In the genomic region with DNA sequence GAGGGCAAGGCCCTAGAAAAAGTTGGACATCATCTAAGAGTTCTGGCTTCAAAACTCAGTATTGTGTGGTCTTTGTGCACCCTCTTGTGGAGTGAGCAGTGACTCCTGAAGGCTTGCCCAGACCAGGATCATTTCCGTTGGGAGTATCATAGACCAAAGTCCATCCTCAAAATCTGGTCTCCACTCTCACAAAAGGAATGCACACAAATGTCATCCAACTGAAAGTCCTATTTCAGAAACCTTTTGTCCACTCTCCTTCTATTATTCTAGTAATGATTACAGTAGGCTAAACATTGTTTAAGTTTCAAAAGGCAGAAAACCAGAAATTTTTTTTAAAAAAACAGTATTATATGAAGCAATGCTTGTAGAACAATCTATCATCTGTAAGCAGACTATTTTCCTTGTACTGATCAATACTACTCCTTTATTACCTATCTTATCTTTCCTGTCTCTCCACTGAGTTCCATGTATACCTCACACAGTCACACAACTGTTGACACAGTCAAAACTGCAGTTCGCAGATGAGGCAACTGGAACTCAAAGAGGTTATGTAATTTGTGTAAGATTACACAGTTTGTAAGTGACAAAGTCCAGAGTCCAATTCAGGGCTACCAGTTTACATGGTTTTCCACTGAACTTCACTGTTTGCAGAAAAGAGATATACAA, we compare ENCODE assay signal across 9 cellular contexts. TPM values are rescaled to one million over a fixed set of nuclear protein-coding genes. Genes with fewer than 3 reads are reported as not detected.
DNase-seq lines count a peak whose midpoint lies in the region; ATAC-seq, FAIRE-seq and TF ChIP-seq lines count a peak whose summit lies in the region.
"Had no signal": no experiment of that assay in that cellular context is flagged by ENCODE, and none has a peak within 500 bp of the region (broad histone marks: within the 10 kb centered on the region; RNA-seq: fewer than 3 reads in every experiment).

No MANE protein-coding gene starts in this region.

- H4K91ac ChIP-seq in H1 (replicated peaks; ENCODE audit: insufficient read length, low read length) = no peak overlapping the region

- no peak overlapping the region for H2AK5ac ChIP-seq in H1 (ENCODE audit: low read depth, low read length)

- CTCF ChIA-PET in A549 (lab: Yijun Ruan, JAX) = interaction anchor here (0.7 to 5.2 kb wide), 28 partner anchors 9 to 587 kb away, joined by 3 to 46 read pairs (median 5); no protein-coding TSS in a partner anchor
- CTCF ChIA-PET in H1 (lab: Charles Lee; ENCODE audit: partially characterized antibody) = interaction anchor here (0.6 to 4.0 kb wide), 42 partner anchors 13 to 733 kb away, joined by 3 to 44 read pairs (median 4); no protein-coding TSS in a partner anchor

- POLR2A ChIA-PET in A549 (lab: Yijun Ruan, JAX) (no interaction called here), H1 (lab: Charles Lee; ENCODE audit: partially characterized antibody) (interaction anchor here (0.8 kb wide), 1 partner anchor 265 kb away, joined by 3 read pairs; no protein-coding TSS in a partner anchor)

- H2BK15ac ChIP-seq in H1 (ENCODE audit: low read length) = no peak overlapping the region

- H3K9ac ChIP-seq in H1 (replicated peaks in 1 of 4; ENCODE audit: extremely low read depth in 1 of 4, low read depth in 3 of 4, low read length in 3 of 4) = no peak overlapping the region

- H3K27ac ChIP-seq in A549 = 0 out of 6 replicates have a peak overlapping the region, but pooled peaks of 1 of the 2 experiments have one; percentile 11
- no peak overlapping the region for H3K27ac ChIP-seq in H1 (ENCODE audit: low read depth, low read length)

- no peak overlapping the region for H3K18ac ChIP-seq in H1 (ENCODE audit: extremely low read depth, low read length)

- no peak overlapping the region for H2AFZ ChIP-seq in H1 (ENCODE audit: low read length)

- no peaks in the 10 kb centered on the region for H3K23me2 ChIP-seq in H1 (ENCODE audit: low read depth, low read length)

- H3K4me1 ChIP-seq in A549 (peaks cover 16% of the 10 kb centered on the region; the same call in 2 of the 3 replicates), H1 (replicated peaks in 1 of 4; ENCODE audit: control insufficient read depth in 3 of 4, insufficient read depth in 4 of 4, low read length in 3 of 4) (no peaks in the 10 kb centered on the region; a peak in 1 of 7 replicates)

- TF ChIP-seq POLR2A in A549 (IDR thresholded peaks at IDR 0.05; ENCODE audit: low read length) = no peak
- no peak for TF ChIP-seq POLR2A in H1 (IDR thresholded peaks at IDR 0.05; ENCODE audit: control extremely low read depth in 1 of 2, low read depth in 2 of 2, low read length in 2 of 2)

- WGBS in A549 (ENCODE audit: missing lambda C conversion rate) = 5% methylated on average over 2 of the region's 2 CpGs
- 73% methylated on average over 2 of the region's 2 CpGs; no CpG with 5 or more reads in 1 of the 2 experiments for WGBS in H1 (ENCODE audit: extremely low coverage in 1 of 2, insufficient coverage in 1 of 2, insufficient read length in 1 of 2, insufficient replicate concordance in 2 of 2, low coverage in 1 of 2, low lambda C conversion rate in 2 of 2, missing lambda C conversion rate in 1 of 2), 2 experiments

- H3K14ac ChIP-seq in H1 (ENCODE audit: insufficient read length) = no peak overlapping the region

- no peaks in the 10 kb centered on the region for H4K20me1 ChIP-seq in H1 (replicated peaks in 1 of 2; ENCODE audit: control insufficient read depth in 1 of 2, insufficient read depth in 2 of 2, low read length in 2 of 2)

- H3K4me3 ChIP-seq in A549 (peak overlapping the region; percentile 8; the same call in 1 of the 3 replicates), H1 (ENCODE audit: extremely low read depth in 1 of 4, insufficient read depth in 2 of 4, low read depth in 3 of 4, low read length in 4 of 4) (no peak overlapping the region)

- H3K4me2 ChIP-seq in A549 (peak overlapping the region; percentile 58), H1 (ENCODE audit: insufficient read depth in 1 of 2, low read depth in 2 of 2, low read length in 2 of 2) (no peak overlapping the region)

- FAIRE-seq in A549 (lab: Jason Lieb, UNC) (no peak), H1 (lab: Jason Lieb, UNC) (peak; percentile 88)
- FAIRE-seq: colon had no signal

- no peak overlapping the region for H2BK20ac ChIP-seq in H1 (ENCODE audit: low read length)

- H4K8ac ChIP-seq in H1 (ENCODE audit: extremely low read depth, insufficient read depth, low read length) = no peak overlapping the region

- no peak overlapping the region for H2BK12ac ChIP-seq in H1 (ENCODE audit: low read depth, low read length)

- DNase-seq in A549 (ENCODE audit: low read depth in 1 of 2, low spot score in 1 of 2) = peak; percentile 40 to 78
- peak; percentile 24 for DNase-seq in GM20000 (ENCODE audit: low spot score)
- DNase-seq in NCI-H524 treated with DMSO at 0.1 percent for 48 hours (lab: John Stamatoyannopoulos, UW) = peak; percentile 35
- peak in 1 of 2 experiments; percentile 23 for DNase-seq in H1 (ENCODE audit: low read depth in 1 of 2, low spot score in 2 of 2)
- peak; percentile 84 for DNase-seq in myocyte (ENCODE audit: low read depth)

- H3K23ac ChIP-seq in H1 (ENCODE audit: insufficient read length) = no peak overlapping the region

- no peak overlapping the region for H3K56ac ChIP-seq in H1 (replicated peaks; ENCODE audit: insufficient read length, low read depth, low read length)

- H4K5ac ChIP-seq in H1 (ENCODE audit: insufficient read length, low read depth, low read length) = no peak overlapping the region

- H3K4ac ChIP-seq in H1 (replicated peaks; ENCODE audit: insufficient read length, low read depth, low read length) = no peak overlapping the region

- no peaks in the 10 kb centered on the region for H3K79me1 ChIP-seq in H1 (ENCODE audit: low read depth, low read length)

- no peak for TF ChIP-seq EP300 in A549 (IDR thresholded peaks at IDR 0.05)
- TF ChIP-seq EP300 in H1 (IDR thresholded peaks at IDR 0.05; ENCODE audit: borderline replicate concordance in 1 of 2, low read depth in 2 of 2, low read length in 2 of 2) = no peak

- TF ChIP-seq RAD21 in A549 (conservative IDR thresholded peaks at IDR 0.05 in 1 of 2, IDR thresholded peaks at IDR 0.05 in 1 of 2) = peak; percentile 78 to 92
- peak; percentile 95 to 96 for TF ChIP-seq RAD21 in H1 (IDR thresholded peaks at IDR 0.05 in 1 of 2, conservative IDR thresholded peaks at IDR 0.05 in 1 of 2; ENCODE audit: low read depth in 2 of 2, low read length in 2 of 2)

- ATAC-seq in A549 (peak; percentile 97), HG03469 (IDR thresholded peaks at IDR 0.05; ENCODE audit: unreplicated experiment) (no peak), GM21423 (IDR thresholded peaks at IDR 0.05; ENCODE audit: unreplicated experiment) (no peak), GM21447 (IDR thresholded peaks at IDR 0.05; ENCODE audit: unreplicated experiment) (no peak)

- no peaks in the 10 kb centered on the region for H3K79me2 ChIP-seq in H1 (ENCODE audit: control insufficient read depth in 1 of 2, insufficient read depth in 2 of 2, low read length in 2 of 2)

- H2BK120ac ChIP-seq in H1 (replicated peaks; ENCODE audit: low read depth, low read length) = no peak overlapping the region

- H2BK5ac ChIP-seq in H1 (ENCODE audit: low read depth, low read length) = no peak overlapping the region

- no peaks in the 10 kb centered on the region for H3K9me3 ChIP-seq in A549
- H3K9me3 ChIP-seq in H1 (ENCODE audit: insufficient read depth in 2 of 2, low read depth in 1 of 2, low read length in 1 of 2) = no peaks in the 10 kb centered on the region

- H3K36me3 ChIP-seq in H1 (ENCODE audit: control insufficient read depth in 2 of 4, insufficient read depth in 4 of 4, low read length in 3 of 4) = no peaks in the 10 kb centered on the region; a peak in 2 of 8 replicates

- TF ChIP-seq CTCF in A549 (IDR thresholded peaks at IDR 0.05) (peak; percentile 83), GM20000 (IDR thresholded peaks at IDR 0.05; ENCODE audit: extremely low read depth, missing control alignments) (no peak), H1 (IDR thresholded peaks at IDR 0.05; ENCODE audit: control extremely low read depth in 1 of 3, insufficient read depth in 1 of 3, low read depth in 1 of 3, low read length in 3 of 3) (peak; percentile 46 to 79 (median 76))

- no peaks in the 10 kb centered on the region for H3K27me3 ChIP-seq in H1 (replicated peaks in 1 of 4; ENCODE audit: control insufficient read depth in 3 of 4, extremely low read depth in 1 of 4, insufficient read depth in 3 of 4, low read length in 3 of 4)

TF ChIP-seq in A549, 52 proteins besides CTCF, POLR2A, EP300 and RAD21 (continues in another document):
- TF ChIP-seq CEBPB (IDR thresholded peaks at IDR 0.05) (peak in 1 of 2 experiments; percentile 44; a peak in 2 of 4 replicates), ZFP36 (IDR thresholded peaks at IDR 0.05; ENCODE audit: borderline replicate concordance, partially characterized antibody) (no peak), NPAS2 (CRISPR knock-in tag; IDR thresholded peaks at IDR 0.05; ENCODE audit: borderline replicate concordance) (no peak), SMC3 (IDR thresholded peaks at IDR 0.05) (peak; percentile 89)

TF ChIP-seq in H1, 55 proteins besides CTCF, POLR2A, EP300 and RAD21 (continues in another document):
- no peak for TF ChIP-seq KDM5A (IDR thresholded peaks at IDR 0.05; ENCODE audit: low read length)
- no peak for TF ChIP-seq SRF (IDR thresholded peaks at IDR 0.05; ENCODE audit: low read depth, low read length)
- no peak for TF ChIP-seq CBX5 (IDR thresholded peaks at IDR 0.05; ENCODE audit: low read depth, low read length)
- no peak for TF ChIP-seq TCF12 (IDR thresholded peaks at IDR 0.05; ENCODE audit: low read depth, low read length)
- TF ChIP-seq EZH2 (IDR thresholded peaks at IDR 0.05; ENCODE audit: low read depth, low read length, severe bottlenecking) = no peak
- TF ChIP-seq ASH2L (IDR thresholded peaks at IDR 0.05; ENCODE audit: low read length) = no peak
- TF ChIP-seq TAF7 (optimal IDR thresholded peaks at IDR 0.05; ENCODE audit: borderline replicate concordance, low read depth, low read length) = no peak

RNA-seq across cellular contexts. Expression of a gene that starts 41.4 kb away (rescaled TPM):
- 41.8 and 59.1 TPM in 2 replicates for polyA plus RNA-seq in A549 (2011; rRNA removed)
- polyA plus RNA-seq in A549 (2012; cell fraction: cytosol; rRNA removed) = 19.6 and 22.7 TPM in 2 replicates
- 3.7 and 8.9 TPM in 2 replicates for polyA plus RNA-seq in A549 (2012; cell fraction: nucleus; rRNA removed)
- 70.7 to 75.4 TPM (median 71.6 TPM) in 3 replicates for polyA plus RNA-seq in A549 (2017; fragmentation: RNase III; extraction: RNeasy Plus Mini Kit Qiagen cat#74134 plus additional on column Dnase treatment)
- polyA minus RNA-seq in A549 (2011; rRNA and poly(A)+ RNA removed) = 8.9 and 9.6 TPM in 2 replicates
- 65.8 and 73.0 TPM in 2 replicates for total RNA-seq in H1 (2021; fragmentation: NEBNext Ultra II Directional; extraction: Animal tissue kit (Norgen Biotek cat#: 25700))
- polyA plus RNA-seq in H1 (2011; rRNA removed) = 14.0 and 21.0 TPM in 2 replicates
- polyA plus RNA-seq in H1 (2011; cell fraction: cytosol; rRNA removed) = 28.3 TPM
- polyA plus RNA-seq in H1 (2011; cell fraction: nucleus; rRNA removed) = 4.7 TPM
- 28.6 to 54.2 TPM (median 32.1 TPM) in 4 replicates for polyA plus RNA-seq in H1 (2012, experiment 1 of 2)
- polyA plus RNA-seq in H1 (2012, experiment 2 of 2) = 46.0 TPM
- 118 TPM for polyA plus RNA-seq in H1 (2013, experiment 1 of 2)
- 142 TPM for polyA plus RNA-seq in H1 (2013, experiment 2 of 2)
- 5.9 and 6.1 TPM in 2 replicates for polyA minus RNA-seq in H1 (2011; rRNA and poly(A)+ RNA removed)
- 6.5 TPM for polyA minus RNA-seq in H1 (2011; cell fraction: cytosol; rRNA and poly(A)+ RNA removed)
- 11.9 TPM for polyA minus RNA-seq in H1 (2011; cell fraction: nucleus; rRNA and poly(A)+ RNA removed)
- total RNA-seq in myocyte = 36.3 and 37.8 TPM in 2 replicates
- 38.8 TPM for polyA plus RNA-seq in myocyte (2012)

Comparison
In these comparisons a context has a peak if more than half of its experiments do, and no peak if none do; other contexts are left out.
1. ATAC-seq: peak in A549 (2 of 2); none in HG03469 (single experiment), GM21423 (single experiment) and GM21447 (single experiment).